In genomic region chr7:154867068-154867467, GRCh38 we compare ENCODE assay signal across 17 cellular contexts.
DNase-seq lines count a peak whose midpoint lies in the region; ATAC-seq and TF ChIP-seq lines count a peak whose summit lies in the region.
"Had no signal": no experiment of that assay in that cellular context is flagged by ENCODE, and none has a peak within 500 bp of the region (broad histone marks: within the 10 kb centered on the region; RNA-seq: fewer than 3 reads in every experiment).

No MANE protein-coding gene starts in this region.

- H2AFZ ChIP-seq in hepatocyte: no peak overlapping the region
- H2AFZ ChIP-seq: PC-9 had no signal

- WGBS in stomach, 5 donors: 58 to 81% (median 77%) methylated on average over 10 of the region's 10 CpGs
- WGBS in hepatocyte (ENCODE audit: low lambda C conversion rate, missing lambda C conversion rate): 78% methylated on average over 10 of the region's 10 CpGs

- H3K4me3 ChIP-seq in fibroblast of villous mesenchyme (ENCODE audit: low read depth, low read length) (no peak overlapping the region), stomach (no peak overlapping the region), hepatocyte (no peak overlapping the region), BE2C (ENCODE audit: low read depth, low read length) (no peak overlapping the region)
- H3K4me3 ChIP-seq: adrenal gland, PC-9, uterus had no signal

- H3K4me1 ChIP-seq in stomach (peaks cover 0 to 8% (median 3%) of the 10 kb centered on the region in 4 donors), hepatocyte (ENCODE audit: insufficient read depth) (no peaks in the 10 kb centered on the region), BE2C (peaks cover 22% of the 10 kb centered on the region)
- H3K4me1 ChIP-seq: uterus had no signal

- TF ChIP-seq CTCF in fibroblast of villous mesenchyme (IDR thresholded peaks at IDR 0.05; ENCODE audit: insufficient read depth, low read depth, low read length) (no peak), stomach (IDR thresholded peaks at IDR 0.05) (no peak), hepatocyte (IDR thresholded peaks at IDR 0.05; ENCODE audit: poor library complexity) (no peak), BE2C (IDR thresholded peaks at IDR 0.05; ENCODE audit: low read depth, low read length) (no peak)

- peak; percentile 70 for ATAC-seq in GM18858 (IDR thresholded peaks at IDR 0.05; ENCODE audit: unreplicated experiment)
- ATAC-seq in GM21360 (IDR thresholded peaks at IDR 0.05; ENCODE audit: unreplicated experiment): peak; percentile 66
- ATAC-seq in HG02943 (IDR thresholded peaks at IDR 0.05; ENCODE audit: low read depth, unreplicated experiment): peak; percentile 45
- ATAC-seq: activated CD4-positive, CD25-positive, alpha-beta regulatory T cell treated with anti-CD3 and anti-CD28 coated beads, Interleukin-2, amount 50 U/mL, for 24 hours; right cardiac atrium had no signal

- intact Hi-C loops in stomach (cut with DNase I; ENCODE audit: low total_unique reads): no loop called here

- DNase-seq in fibroblast of villous mesenchyme (ENCODE audit: low read depth): peak; percentile 0
- no peak for DNase-seq in SHP77 treated with DMSO at 0.1 percent for 48 hours (lab: John Stamatoyannopoulos, UW)
- DNase-seq in stomach: no peak
- no peak for DNase-seq in hepatocyte (ENCODE audit: low spot score)
- DNase-seq in BE2C: no peak
- DNase-seq: adrenal gland; DMS153; naive B cell; NCI-H1417; PC-9; right cardiac atrium; stimulated activated CD4-positive, alpha-beta T cell treated with anti-CD3 and anti-CD28 coated beads, Interleukin-2, amount 100 ng/mL, for 48 hours; uterus had no signal

- no peaks in the 10 kb centered on the region for H3K36me3 ChIP-seq in stomach
- no peaks in the 10 kb centered on the region for H3K36me3 ChIP-seq in hepatocyte (replicated peaks; ENCODE audit: insufficient read depth, low read depth)
- no peaks in the 10 kb centered on the region for H3K36me3 ChIP-seq in BE2C
- H3K36me3 ChIP-seq: adrenal gland, uterus had no signal

- no peaks in the 10 kb centered on the region for H3K79me2 ChIP-seq in hepatocyte

- peaks cover 0 to 14% (median 5%) of the 10 kb centered on the region in 3 donors for H3K27me3 ChIP-seq in stomach
- H3K27me3 ChIP-seq in hepatocyte: peaks cover 21% of the 10 kb centered on the region
- H3K27me3 ChIP-seq in BE2C: no peaks in the 10 kb centered on the region
- H3K27me3 ChIP-seq: adrenal gland, uterus had no signal

- H3K27ac ChIP-seq in stomach (no peak overlapping the region), hepatocyte (no peak overlapping the region)
- H3K27ac ChIP-seq: adrenal gland, PC-9, uterus had no signal

- no peaks in the 10 kb centered on the region for H3K9me3 ChIP-seq in stomach
- no peaks in the 10 kb centered on the region for H3K9me3 ChIP-seq in hepatocyte (ENCODE audit: low read depth)
- no peaks in the 10 kb centered on the region for H3K9me3 ChIP-seq in BE2C
- H3K9me3 ChIP-seq: adrenal gland, uterus had no signal

- TF ChIP-seq EP300 in stomach (IDR thresholded peaks at IDR 0.05): no peak

- H4K20me1 ChIP-seq in hepatocyte (ENCODE audit: insufficient read depth, poor library complexity, severe bottlenecking): no peaks in the 10 kb centered on the region

- TF ChIP-seq POLR2A in stomach (IDR thresholded peaks at IDR 0.05): no peak

- H3K4me2 ChIP-seq in hepatocyte: no peak overlapping the region
- H3K4me2 ChIP-seq: PC-9 had no signal

- H3K9me2 ChIP-seq in hepatocyte (replicated peaks; ENCODE audit: insufficient read depth): no peaks in the 10 kb centered on the region
